9 cellular contexts compared by ENCODE assay signal in genomic region chr4:3879681-3880594, GRCh38.
DNase-seq lines count a peak whose midpoint lies in the region; ATAC-seq lines count a peak whose summit lies in the region.
"Had no signal": no experiment of that assay in that cellular context is flagged by ENCODE, and none has a peak within 500 bp of the region (broad histone marks: within the 10 kb centered on the region; RNA-seq: fewer than 3 reads in every experiment).

No MANE protein-coding gene starts in this region.

- DNase-seq in stimulated activated CD4-positive, alpha-beta T cell treated with anti-CD3 and anti-CD28 coated beads, Interleukin-15, amount 100 ng/mL, for 24 hours: peak; percentile 17
- no peak for DNase-seq in stimulated activated CD4-positive, alpha-beta T cell treated with anti-CD3 and anti-CD28 coated beads, Interleukin-4, amount 100 ng/mL, for 4 hours
- DNase-seq in activated T-cell treated with anti-CD3 and anti-CD28 coated beads, Interleukin-2, amount 50 U/mL, for 72 hours: peak in 1 of 2 donors; percentile 16
- DNase-seq in iPS-NIHi11 (ENCODE audit: low spot score) (peak; percentile 31), putamen (ENCODE audit: low spot score) (no peak), SKM-1 treated with dmso at 0.1 percent for 144 hours (lab: John Stamatoyannopoulos, UW; ENCODE audit: unreplicated experiment) (no peak), inferior parietal cortex (ENCODE audit: extremely low spot score) (no peak), NCI-H1436 (lab: John Stamatoyannopoulos, UW) (no peak)

- peaks cover 0 to 11% of the 10 kb centered on the region in 2 donors for H3K36me3 Mint-ChIP-seq in activated T-cell treated with anti-CD3 and anti-CD28 coated beads, Interleukin-2, amount 50 U/mL, for 72 hours (ENCODE audit: insufficient read depth in 2 of 2)

- ATAC-seq in activated T-cell treated with anti-CD3 and anti-CD28 coated beads, Interleukin-2, amount 50 U/mL, for 72 hours (replicated peaks in 1 of 2): peak; percentile 34 to 44

- peaks cover 44% of the 10 kb centered on the region for H3K27me3 Mint-ChIP-seq in activated T-cell treated with anti-CD3 and anti-CD28 coated beads, Interleukin-2, amount 50 U/mL, for 72 hours (ENCODE audit: low read depth)

- peaks cover 6% of the 10 kb centered on the region for H3K4me1 Mint-ChIP-seq in activated T-cell treated with anti-CD3 and anti-CD28 coated beads, Interleukin-2, amount 50 U/mL, for 72 hours (ENCODE audit: low read depth)

- H3K9me3 Mint-ChIP-seq in activated T-cell treated with anti-CD3 and anti-CD28 coated beads, Interleukin-2, amount 50 U/mL, for 72 hours: no peaks in the 10 kb centered on the region
- H3K9me3 Mint-ChIP-seq: T-helper 1 cell treated with Interleukin-12 subunit alpha and Interleukin-12 subunit beta and Interleukin-4 antibody, amounts not matched to agents 30 μg/mL and 1 μg/mL, for 36 hours had no signal

- peak overlapping the region; percentile 55 to 58 for H3K4me3 Mint-ChIP-seq in activated T-cell treated with anti-CD3 and anti-CD28 coated beads, Interleukin-2, amount 50 U/mL, for 72 hours
- H3K4me3 Mint-ChIP-seq: T-helper 1 cell treated with Interleukin-12 subunit alpha and Interleukin-12 subunit beta and Interleukin-4 antibody, amounts not matched to agents 30 μg/mL and 1 μg/mL, for 36 hours had no signal

- H3K27ac Mint-ChIP-seq in activated T-cell treated with anti-CD3 and anti-CD28 coated beads, Interleukin-2, amount 50 U/mL, for 72 hours: no peak overlapping the region
- H3K27ac Mint-ChIP-seq: T-helper 1 cell treated with Interleukin-12 subunit alpha and Interleukin-12 subunit beta and Interleukin-4 antibody, amounts not matched to agents 30 μg/mL and 1 μg/mL, for 36 hours had no signal

Comparison
In these comparisons a context has a peak if more than half of its experiments do, and no peak if none do; other contexts are left out.
1. DNase-seq: peak in stimulated activated CD4-positive, alpha-beta T cell treated with anti-CD3 and anti-CD28 coated beads, Interleukin-15, amount 100 ng/mL, for 24 hours (single experiment) and iPS-NIHi11 (single experiment); none in stimulated activated CD4-positive, alpha-beta T cell treated with anti-CD3 and anti-CD28 coated beads, Interleukin-4, amount 100 ng/mL, for 4 hours (0 of 2), putamen (single experiment), SKM-1 treated with dmso at 0.1 percent for 144 hours (single experiment), inferior parietal cortex (single experiment) and NCI-H1436 (single experiment).